Comparison of ENCODE assay signal across 8 cellular contexts in genomic region chr5:95959964-95960801, GRCh38. TPM values are rescaled to one million over a fixed set of nuclear protein-coding genes. Genes with fewer than 3 reads are reported as not detected.
A peak's percentile ranks its signal among the peaks of the same experiment; 100 is the strongest.
DNase-seq lines count a peak whose midpoint lies in the region; ATAC-seq and TF ChIP-seq lines count a peak whose summit lies in the region.

No MANE protein-coding gene starts in this region.

- H3K9me3 ChIP-seq in BLaER1 (no peaks in the 10 kb centered on the region), ovary (no peaks in the 10 kb centered on the region)

- peak overlapping the region; percentile 83 for H3K9ac ChIP-seq in BLaER1

- no peak for TF ChIP-seq POLR2A in ovary (IDR thresholded peaks at IDR 0.05)

- H3K36me3 Mint-ChIP-seq in activated T-cell treated with anti-CD3 and anti-CD28 coated beads, Interleukin-2, amount 50 U/mL, for 72 hours (ENCODE audit: insufficient read depth in 2 of 2), result peaks cover 18% of the 10 kb centered on the region in 2 donors

- peak overlapping the region; percentile 83 for H3K4me3 ChIP-seq in BLaER1
- H3K4me3 ChIP-seq in HFF-Myc (replicated peaks; ENCODE audit: low read depth, low read length), result peak overlapping the region; percentile 68
- H3K4me3 ChIP-seq in ovary, result peak overlapping the region; percentile 61

- peaks cover 78% of the 10 kb centered on the region for H3K4me1 Mint-ChIP-seq in activated T-cell treated with anti-CD3 and anti-CD28 coated beads, Interleukin-2, amount 50 U/mL, for 72 hours (ENCODE audit: low read depth)

- intact Hi-C loops in ovary (cut with DNase I), result loop anchor here in 3 of 4 donors (2.0 to 5.0 kb wide), 2 partner anchors 101 to 103 kb away; no protein-coding TSS in a partner anchor

- ATAC-seq in activated T-cell treated with anti-CD3 and anti-CD28 coated beads, Interleukin-2, amount 50 U/mL, for 72 hours (replicated peaks in 1 of 2), result no peak
- ATAC-seq in GM18502 (IDR thresholded peaks at IDR 0.05; ENCODE audit: poor library complexity, unreplicated experiment) (no peak), GM18858 (IDR thresholded peaks at IDR 0.05; ENCODE audit: unreplicated experiment) (no peak), GM19324 (IDR thresholded peaks at IDR 0.05; ENCODE audit: low FRiP score, unreplicated experiment) (no peak)

- H3K27ac ChIP-seq in BLaER1, result no peak overlapping the region
- peak overlapping the region; percentile 94 to 97 for H3K27ac ChIP-seq in ovary

- no peaks in the 10 kb centered on the region for H3K27me3 Mint-ChIP-seq in activated T-cell treated with anti-CD3 and anti-CD28 coated beads, Interleukin-2, amount 50 U/mL, for 72 hours (ENCODE audit: low read depth)

- H3K4me2 ChIP-seq in BLaER1, result peak overlapping the region; percentile 97

- no peak for TF ChIP-seq EP300 in ovary (IDR thresholded peaks at IDR 0.05)

- peak overlapping the region; percentile 94 for H3K27ac Mint-ChIP-seq in activated T-cell treated with anti-CD3 and anti-CD28 coated beads, Interleukin-2, amount 50 U/mL, for 72 hours

- H4K20me1 ChIP-seq in BLaER1, result peaks cover 22% of the 10 kb centered on the region

- H3K4me1 ChIP-seq in BLaER1, result peaks cover 22% of the 10 kb centered on the region
- peaks cover 13% of the 10 kb centered on the region for H3K4me1 ChIP-seq in ovary (ENCODE audit: insufficient read depth)

- DNase-seq in HFF-Myc (ENCODE audit: extremely low read depth, low read depth) (no peak), glomerular visceral epithelial cell (ENCODE audit: extremely low spot score) (peak; percentile 52), ovary (no peak)
- no peak for DNase-seq in activated T-cell treated with anti-CD3 and anti-CD28 coated beads, Interleukin-2, amount 50 U/mL, for 72 hours

- H3K4me3 Mint-ChIP-seq in activated T-cell treated with anti-CD3 and anti-CD28 coated beads, Interleukin-2, amount 50 U/mL, for 72 hours, result peak overlapping the region; percentile 98 to 99

- no peaks in the 10 kb centered on the region for H3K9me3 Mint-ChIP-seq in activated T-cell treated with anti-CD3 and anti-CD28 coated beads, Interleukin-2, amount 50 U/mL, for 72 hours

- H3K36me3 ChIP-seq in BLaER1 (no peaks in the 10 kb centered on the region), ovary (no peaks in the 10 kb centered on the region)

- 5 to 17% (median 9%) methylated on average over 32 to 35 of the region's 35 CpGs for WGBS in ovary, 3 donors

- TF ChIP-seq CTCF in HFF-Myc (IDR thresholded peaks at IDR 0.05; ENCODE audit: low read depth, low read length, missing control alignments) (no peak), ovary (IDR thresholded peaks at IDR 0.05) (no peak)

- H3K27me3 ChIP-seq in BLaER1, result peaks cover 23% of the 10 kb centered on the region
- H3K27me3 ChIP-seq in ovary, result no peaks in the 10 kb centered on the region

RNA-seq across cellular contexts. Expression of gene ELL2, which starts 1.5 kb away (rescaled TPM):
- total RNA-seq in activated T-cell treated with anti-CD3 and anti-CD28 coated beads, Interleukin-2, amount 50 U/mL, for 72 hours, result 100 to 1,000 TPM in 1 of 2 donors, 10 to 100 TPM in 1; 76.3 to 113 TPM
- 10 to 100 TPM; 15.8 to 73.2 (median 27.0) TPM for total RNA-seq in ovary
- 10 to 100 TPM in 1 of 2 donors, 1 to 10 TPM in 1; 7.2 to 10.1 TPM for polyA plus RNA-seq in ovary
